Comparison of ENCODE assay signal across 8 cellular contexts in the genomic region with DNA sequence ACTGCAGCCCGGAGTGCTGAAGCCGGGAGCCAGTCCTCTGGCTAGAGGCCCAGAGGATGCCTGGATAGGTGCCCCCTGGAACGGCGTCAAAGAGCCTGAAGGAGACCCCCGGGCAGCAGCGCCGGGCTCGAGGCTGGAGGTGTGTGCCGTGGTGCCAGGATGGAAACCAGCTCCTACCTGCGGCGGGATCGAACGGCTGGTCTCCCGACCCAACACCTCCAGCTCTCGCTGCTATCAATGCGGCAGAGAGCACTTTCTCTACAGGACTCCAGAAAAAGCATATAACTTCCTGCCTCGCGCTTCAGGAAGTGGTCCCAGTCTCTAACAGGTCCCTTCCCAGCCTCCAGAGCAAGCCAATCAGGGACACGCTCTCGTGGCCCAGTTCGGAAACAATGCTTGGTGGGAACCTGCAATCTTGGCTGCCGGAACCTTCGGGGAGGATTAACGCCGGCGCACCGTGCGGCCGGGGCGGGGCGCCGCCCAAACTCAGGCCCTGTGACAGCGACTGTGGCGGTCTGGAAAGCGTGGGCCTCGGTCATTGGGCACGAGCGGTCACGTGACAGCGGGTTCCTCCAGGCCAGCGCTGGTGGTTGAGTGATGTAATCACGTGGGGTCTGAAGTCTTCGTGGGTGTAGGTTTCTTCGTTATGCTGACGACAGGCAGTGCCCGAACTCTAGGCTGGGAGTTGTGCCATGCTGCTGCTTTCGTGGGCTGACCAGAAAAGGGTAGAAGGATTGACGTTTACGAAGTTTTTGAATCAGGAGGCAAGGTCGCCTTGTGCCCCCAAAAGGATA. TPM values are rescaled to one million over a fixed set of nuclear protein-coding genes. Genes with fewer than 3 reads are reported as not detected.
A peak's percentile ranks its signal among the peaks of the same experiment; 100 is the strongest.
DNase-seq lines count a peak whose midpoint lies in the region; FAIRE-seq and TF ChIP-seq lines count a peak whose summit lies in the region.

A gene (minus strand): TSS at position 281 of the 794 bp plus-strand sequence. CDS start 430 bp downstream, outside the sequence.

- H3K36me3 Mint-ChIP-seq in HFFc6 (ENCODE audit: low read depth) = peaks cover 24% of the 10 kb centered on the region
- H3K36me3 Mint-ChIP-seq in activated naive CD4-positive, alpha-beta T cell treated with anti-CD3 and anti-CD28 coated beads, Interleukin-2, amount 10 ng/mL, durations not matched to agents 7 days and 5 days = peaks cover 26% of the 10 kb centered on the region

- FAIRE-seq in frontal cortex (lab: Jason Lieb, UNC) = no peak

- peaks cover 31% of the 10 kb centered on the region for H3K4me1 Mint-ChIP-seq in HFFc6 (ENCODE audit: low read depth)
- peaks cover 42% of the 10 kb centered on the region for H3K4me1 Mint-ChIP-seq in activated naive CD4-positive, alpha-beta T cell treated with anti-CD3 and anti-CD28 coated beads, Interleukin-2, amount 10 ng/mL, durations not matched to agents 7 days and 5 days

- H3K23ac ChIP-seq in neuronal stem cell (ENCODE audit: low read depth, low read length, poor library complexity) = peak within 1 kb of the TSS; percentile 87

- DNase-seq in GM04503 (ENCODE audit: low read depth) (peak; percentile 95), HFFc6 (peak; percentile 99), NB4 (ENCODE audit: low read depth) (peak; percentile 99), SK-N-MC (ENCODE audit: low read depth, low spot score) (peak; percentile 98), frontal cortex (ENCODE audit: low spot score in 2 of 2) (peak; percentile 86 to 95), neuronal stem cell (ENCODE audit: low spot score) (peak; percentile 97)
- DNase-seq in activated naive CD4-positive, alpha-beta T cell treated with anti-CD3 and anti-CD28 coated beads, Interleukin-2, amount 10 ng/mL, durations not matched to agents 7 days and 5 days = peak; percentile 99

- H3K9me3 Mint-ChIP-seq in HFFc6 = peaks cover 6% of the 10 kb centered on the region
- no peaks in the 10 kb centered on the region for H3K9me3 Mint-ChIP-seq in activated naive CD4-positive, alpha-beta T cell treated with anti-CD3 and anti-CD28 coated beads, Interleukin-2, amount 10 ng/mL, durations not matched to agents 7 days and 5 days

- H3K18ac ChIP-seq in neuronal stem cell (ENCODE audit: low read length) = peak within 1 kb of the TSS; percentile 92

- H2BK15ac ChIP-seq in neuronal stem cell (ENCODE audit: low read length) = peak within 1 kb of the TSS; percentile 42

- no peak; the same call in 1 of the 2 replicates for TF ChIP-seq CTCF in HFFc6 (IDR thresholded peaks at IDR 0.05)
- TF ChIP-seq CTCF in NB4 (IDR thresholded peaks at IDR 0.05; ENCODE audit: low read depth, low read length) = no peak
- TF ChIP-seq CTCF in subcutaneous adipose tissue (IDR thresholded peaks at IDR 0.05; ENCODE audit: low read depth) = no peak

- H3K4me2 ChIP-seq in neuronal stem cell (ENCODE audit: insufficient read depth, low read length, poor library complexity, severe bottlenecking) = peak within 1 kb of the TSS; percentile 82

- peak within 1 kb of the TSS; percentile 99 for H3K27ac Mint-ChIP-seq in HFFc6
- H3K27ac Mint-ChIP-seq in activated naive CD4-positive, alpha-beta T cell treated with anti-CD3 and anti-CD28 coated beads, Interleukin-2, amount 10 ng/mL, durations not matched to agents 7 days and 5 days = peak within 1 kb of the TSS; percentile 100

- no CpG with 5 or more reads among the region's 50 CpGs for WGBS in neuronal stem cell (ENCODE audit: extremely low coverage in 2 of 2, insufficient read length in 2 of 2, insufficient replicate concordance in 1 of 2), 2 donors

- H3K9ac ChIP-seq in SK-N-MC (ENCODE audit: insufficient read length) = peak within 1 kb of the TSS; percentile 93
- peak within 1 kb of the TSS; percentile 94 for H3K9ac ChIP-seq in neuronal stem cell (ENCODE audit: low read depth, low read length, poor library complexity)

- H4K91ac ChIP-seq in neuronal stem cell (ENCODE audit: low read depth, low read length, poor library complexity) = peak within 1 kb of the TSS; percentile 79

- H3K27me3 Mint-ChIP-seq in HFFc6 (ENCODE audit: insufficient read depth) = peaks cover 8% of the 10 kb centered on the region; the same call in 1 of the 2 replicates
- peaks cover 21% of the 10 kb centered on the region for H3K27me3 Mint-ChIP-seq in activated naive CD4-positive, alpha-beta T cell treated with anti-CD3 and anti-CD28 coated beads, Interleukin-2, amount 10 ng/mL, durations not matched to agents 7 days and 5 days

- H2BK12ac ChIP-seq in neuronal stem cell (ENCODE audit: low read length) = no peak within 1 kb of the TSS

- peak; percentile 74 for TF ChIP-seq POLR2A in NB4 (IDR thresholded peaks at IDR 0.05; ENCODE audit: extremely low read depth, insufficient read length)

- peaks cover 8% of the 10 kb centered on the region for H3K79me1 ChIP-seq in neuronal stem cell (ENCODE audit: low read depth, low read length)

- peaks cover 6 to 9% of the 10 kb centered on the region in 2 donors for H3K4me1 ChIP-seq in neuronal stem cell (ENCODE audit: control insufficient read depth in 2 of 2, insufficient read depth in 1 of 2, low read depth in 1 of 2, low read length in 2 of 2)

- H3K4ac ChIP-seq in neuronal stem cell (ENCODE audit: low read length) = no peak within 1 kb of the TSS

- no peaks in the 10 kb centered on the region for H3K9me3 ChIP-seq in SK-N-MC (ENCODE audit: low read depth, low read length)
- peaks cover 0 to 3% of the 10 kb centered on the region in 2 donors for H3K9me3 ChIP-seq in neuronal stem cell (replicated peaks in 1 of 2; ENCODE audit: control insufficient read depth in 2 of 2, insufficient read depth in 1 of 2, low read depth in 1 of 2, low read length in 2 of 2)

- H3K27ac ChIP-seq in SK-N-MC (peak within 1 kb of the TSS; percentile 88), neuronal stem cell (replicated peaks; ENCODE audit: low read length) (peak within 1 kb of the TSS; percentile 68)

- no peak within 1 kb of the TSS for H4K8ac ChIP-seq in neuronal stem cell (ENCODE audit: low read depth, low read length)

- H3K36me3 ChIP-seq in SK-N-MC (ENCODE audit: insufficient read depth, low read length) (no peaks in the 10 kb centered on the region), neuronal stem cell (replicated peaks in 1 of 2; ENCODE audit: control insufficient read depth in 2 of 2, insufficient read depth in 2 of 2, low read length in 2 of 2) (peaks cover 0 to 18% of the 10 kb centered on the region in 2 donors)

- CTCF ChIA-PET in activated naive CD4-positive, alpha-beta T cell treated with anti-CD3 and anti-CD28 coated beads, Interleukin-2, amount 10 ng/mL, durations not matched to agents 7 days and 5 days (lab: Charles Lee) = interaction anchor here (2.1 to 3.2 kb wide), 2 partner anchors 15 to 48 kb away, joined by 8 to 20 read pairs; a partner anchor contains a TSS

- H3K14ac ChIP-seq in neuronal stem cell (ENCODE audit: low read length) = no peak within 1 kb of the TSS

- peak within 1 kb of the TSS; percentile 30 for H2BK5ac ChIP-seq in neuronal stem cell (ENCODE audit: low read length)

- H3K27me3 ChIP-seq in neuronal stem cell (ENCODE audit: control insufficient read depth in 3 of 3, insufficient read depth in 3 of 3, low read depth in 1 of 3, low read length in 3 of 3) = no peaks in the 10 kb centered on the region

- H2AFZ ChIP-seq in neuronal stem cell (ENCODE audit: low read length) = peak within 1 kb of the TSS; percentile 90

- H2AK5ac ChIP-seq in neuronal stem cell (ENCODE audit: low read depth, low read length) = no peak within 1 kb of the TSS

- H3K4me3 ChIP-seq in NB4 (ENCODE audit: low read depth, low read length) = peak within 1 kb of the TSS; percentile 81
- peak within 1 kb of the TSS; percentile 84 for H3K4me3 ChIP-seq in SK-N-MC
- H3K4me3 ChIP-seq in neuronal stem cell (ENCODE audit: low read length in 2 of 2) = peak within 1 kb of the TSS; percentile 93 to 97

- peak within 1 kb of the TSS; percentile 100 for H3K4me3 Mint-ChIP-seq in HFFc6
- peak within 1 kb of the TSS; percentile 86 for H3K4me3 Mint-ChIP-seq in activated naive CD4-positive, alpha-beta T cell treated with anti-CD3 and anti-CD28 coated beads, Interleukin-2, amount 10 ng/mL, durations not matched to agents 7 days and 5 days

- no peak within 1 kb of the TSS for H2BK120ac ChIP-seq in neuronal stem cell (ENCODE audit: low read depth, low read length)

RNA-seq across cellular contexts. Expression of the gene that starts here (rescaled TPM):
- total RNA-seq in HFFc6 (2021; fragmentation: NEBNext Ultra II Directional; extraction: Animal tissue kit (Norgen Biotek cat#: 25700)) = 10 to 100 TPM; 20.7 to 31.8 (median 26.9) TPM
- total RNA-seq in frontal cortex (53.8 TPM), subcutaneous adipose tissue (10 to 100 TPM; 17.0 to 33.4 (median 23.8) TPM)
- 9.8 TPM for polyA plus RNA-seq in neuronal stem cell (2013, experiment 1 of 2)
- polyA plus RNA-seq in neuronal stem cell (2013, experiment 2 of 2) = 10.2 TPM

Comparison
In these comparisons a context has a peak if more than half of its experiments do, and no peak if none do; other contexts are left out.
1. Peak in every context shown above with its lines: DNase-seq, H3K4me3 ChIP-seq and H3K27ac ChIP-seq.